8 cellular contexts compared by ENCODE assay signal in the genomic region with DNA sequence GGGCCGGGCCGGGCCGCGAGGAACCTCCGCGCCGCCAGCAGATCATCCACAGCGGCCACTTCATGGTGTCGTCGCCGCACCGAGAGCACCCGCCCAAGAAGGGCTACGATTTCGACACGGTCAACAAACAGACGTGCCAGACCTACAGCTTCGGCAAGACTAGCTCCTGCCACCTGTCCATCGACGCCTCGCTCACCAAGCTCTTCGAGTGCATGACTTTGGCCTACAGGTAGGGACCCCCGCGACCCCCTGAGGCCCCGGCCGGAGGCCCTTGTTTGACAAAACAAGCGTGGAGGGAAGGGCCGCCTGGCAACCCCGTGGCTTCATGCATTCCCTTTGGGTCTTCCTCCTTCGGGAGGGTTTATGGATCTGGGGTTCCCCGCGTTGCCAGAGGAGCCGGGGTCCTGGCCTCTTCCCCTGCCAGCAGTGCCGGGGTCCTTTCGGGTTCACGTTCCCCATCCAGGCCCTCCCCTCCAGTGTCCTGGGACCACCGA. TPM values are rescaled to one million over a fixed set of nuclear protein-coding genes. Genes with fewer than 3 reads are reported as not detected.
DNase-seq lines count a peak whose midpoint lies in the region; ATAC-seq and TF ChIP-seq lines count a peak whose summit lies in the region.

No MANE protein-coding gene starts in this region.

- H3K4me1 ChIP-seq in ACC112 (ENCODE audit: control insufficient read depth, insufficient read depth, low read length, unreplicated experiment) (peaks cover 26% of the 10 kb centered on the region), Panc1 (ENCODE audit: control insufficient read depth, insufficient read depth, low read length) (peaks cover 27% of the 10 kb centered on the region), tibial artery (peaks cover 0 to 47% (median 27%) of the 10 kb centered on the region in 4 donors)

- CTCF ChIA-PET in Panc1 (lab: Charles Lee) = no interaction called here

- BruUV-seq in Panc1 (replicated peaks; lab: Mats Ljungman, UMichigan) = no TSS peak

- DNase-seq in Panc1 (ENCODE audit: low read depth, low spot score) (no peak), choroid plexus epithelial cell (ENCODE audit: low read depth) (no peak), memory B cell (ENCODE audit: low spot score in 2 of 2) (peak in 1 of 2 donors; percentile 34), tibial artery (peak in 1 of 2 donors; percentile 68), AG08395 (ENCODE audit: low spot score) (no peak)

- ATAC-seq in GM19452 (IDR thresholded peaks at IDR 0.05; ENCODE audit: unreplicated experiment) (peak; percentile 6), Panc1 (peak; percentile 52), memory B cell (ENCODE audit: low read depth) (peak; percentile 17), HG02623 (IDR thresholded peaks at IDR 0.05; ENCODE audit: unreplicated experiment) (no peak)

- TF ChIP-seq CTCF in Panc1 (IDR thresholded peaks at IDR 0.05) (no peak), choroid plexus epithelial cell (conservative IDR thresholded peaks at IDR 0.05; ENCODE audit: low read depth, low read length) (no peak), tibial artery (IDR thresholded peaks at IDR 0.05) (no peak)

- intact Hi-C loops in Panc1 (cut with micrococcal nuclease; ENCODE audit: unreplicated experiment) = no loop called here
- intact Hi-C loops in tibial artery (cut with DNase I; ENCODE audit: low total_unique reads) = no loop called here

- H3K4me3 Mint-ChIP-seq in memory B cell = peak overlapping the region; percentile 93

- H3K36me3 Mint-ChIP-seq in memory B cell = peaks cover 2% of the 10 kb centered on the region

- no peaks in the 10 kb centered on the region for H3K9me3 Mint-ChIP-seq in memory B cell

- peaks cover 49% of the 10 kb centered on the region for H3K79me2 ChIP-seq in ACC112 (ENCODE audit: control insufficient read depth, insufficient read depth, low read length, unreplicated experiment)

- H3K27ac ChIP-seq in ACC112 (ENCODE audit: low read depth, low read length) (peak overlapping the region; percentile 58; the same call in 1 of the 2 replicates), Panc1 (ENCODE audit: low read length) (peak overlapping the region; percentile 91), tibial artery (peak overlapping the region; percentile 74 to 77)

- no peak overlapping the region for H2AFZ ChIP-seq in ACC112 (ENCODE audit: low read length, unreplicated experiment)

- in situ Hi-C loops in Panc1 (cut with HindIII; ENCODE audit: low pct_unique_long_range_greater_than_20kb, low sequenced_read_pairs) = no loop called here

- POLR2A ChIA-PET in Panc1 (lab: Charles Lee) = interaction anchor here (0.6 to 1.2 kb wide), 3 partner anchors 10 to 459 kb away, joined by 3 to 6 read pairs (median 4); no protein-coding TSS in a partner anchor

- H3K27me3 ChIP-seq in ACC112 (ENCODE audit: insufficient read depth, low read length) (no peaks in the 10 kb centered on the region), Panc1 (ENCODE audit: control insufficient read depth, insufficient read depth, low read length) (no peaks in the 10 kb centered on the region), tibial artery (no peaks in the 10 kb centered on the region)

- H3K36me3 ChIP-seq in ACC112 (ENCODE audit: insufficient read depth, low read length) = no peaks in the 10 kb centered on the region
- H3K36me3 ChIP-seq in Panc1 (ENCODE audit: control insufficient read depth, insufficient read depth, low read length) = peaks cover 2% of the 10 kb centered on the region; the same call in 1 of the 2 replicates
- H3K36me3 ChIP-seq in tibial artery = peaks cover 0 to 8% (median 6%) of the 10 kb centered on the region in 3 donors

- H3K4me3 ChIP-seq in ACC112 (ENCODE audit: low read depth, low read length) = peak overlapping the region; percentile 99
- peak overlapping the region; percentile 62 to 76 for H3K4me3 ChIP-seq in Panc1 (ENCODE audit: low read depth in 2 of 2, low read length in 2 of 2)
- peak overlapping the region; percentile 88 for H3K4me3 ChIP-seq in choroid plexus epithelial cell (ENCODE audit: low read depth, low read length)
- H3K4me3 ChIP-seq in tibial artery = peak overlapping the region; percentile 70 to 90

- H3K27me3 Mint-ChIP-seq in memory B cell = no peaks in the 10 kb centered on the region

- peaks cover 44% of the 10 kb centered on the region for H3K4me1 Mint-ChIP-seq in memory B cell

- H3K9me3 ChIP-seq in Panc1 (ENCODE audit: control insufficient read depth, insufficient read depth, low read depth, low read length) = no peaks in the 10 kb centered on the region
- H3K9me3 ChIP-seq in tibial artery = no peaks in the 10 kb centered on the region

- H3K27ac Mint-ChIP-seq in memory B cell = peak overlapping the region; percentile 80

RNA-seq across cellular contexts. Expression of a gene that starts 0.5 kb away (rescaled TPM):
- 124 TPM for total RNA-seq in Panc1 (2021; ENCODE audit: unreplicated experiment)
- polyA plus RNA-seq in Panc1 (2012; ENCODE audit: insufficient read length) = 115 TPM

RNA-seq across cellular contexts. Expression of a gene that starts 57.4 kb away (rescaled TPM):
- total RNA-seq in Panc1 (2021; ENCODE audit: unreplicated experiment) = 14.5 TPM
- 15.1 TPM for polyA plus RNA-seq in Panc1 (2012; ENCODE audit: insufficient read length)
